ENCODE assay signal across 1 cellular context in the genomic region with DNA sequence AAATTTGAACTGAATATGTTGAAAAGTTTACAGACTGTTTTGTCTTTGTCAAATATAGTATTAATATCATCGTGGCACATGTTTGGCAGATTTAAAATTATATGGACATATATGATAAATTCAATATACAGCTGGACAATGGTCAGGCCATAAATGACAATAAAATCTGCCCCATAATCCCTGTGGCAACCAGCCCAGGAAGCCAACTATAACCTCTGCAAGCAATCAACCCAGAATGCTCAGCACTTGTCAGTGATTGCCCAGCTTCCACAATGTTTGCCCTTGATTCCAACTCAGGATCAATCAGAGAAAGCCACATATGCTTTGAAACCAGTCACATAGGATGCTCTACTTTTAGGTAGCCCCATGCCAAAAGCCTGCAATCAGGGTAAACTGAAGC.
TF ChIP-seq lines count a peak whose summit lies in the region.

No MANE protein-coding gene starts in this region.

TF ChIP-seq in K562, 482 proteins besides CTCF, POLR2A, EP300 and RAD21 (continued from another document):
- TF ChIP-seq, protein P1, sequence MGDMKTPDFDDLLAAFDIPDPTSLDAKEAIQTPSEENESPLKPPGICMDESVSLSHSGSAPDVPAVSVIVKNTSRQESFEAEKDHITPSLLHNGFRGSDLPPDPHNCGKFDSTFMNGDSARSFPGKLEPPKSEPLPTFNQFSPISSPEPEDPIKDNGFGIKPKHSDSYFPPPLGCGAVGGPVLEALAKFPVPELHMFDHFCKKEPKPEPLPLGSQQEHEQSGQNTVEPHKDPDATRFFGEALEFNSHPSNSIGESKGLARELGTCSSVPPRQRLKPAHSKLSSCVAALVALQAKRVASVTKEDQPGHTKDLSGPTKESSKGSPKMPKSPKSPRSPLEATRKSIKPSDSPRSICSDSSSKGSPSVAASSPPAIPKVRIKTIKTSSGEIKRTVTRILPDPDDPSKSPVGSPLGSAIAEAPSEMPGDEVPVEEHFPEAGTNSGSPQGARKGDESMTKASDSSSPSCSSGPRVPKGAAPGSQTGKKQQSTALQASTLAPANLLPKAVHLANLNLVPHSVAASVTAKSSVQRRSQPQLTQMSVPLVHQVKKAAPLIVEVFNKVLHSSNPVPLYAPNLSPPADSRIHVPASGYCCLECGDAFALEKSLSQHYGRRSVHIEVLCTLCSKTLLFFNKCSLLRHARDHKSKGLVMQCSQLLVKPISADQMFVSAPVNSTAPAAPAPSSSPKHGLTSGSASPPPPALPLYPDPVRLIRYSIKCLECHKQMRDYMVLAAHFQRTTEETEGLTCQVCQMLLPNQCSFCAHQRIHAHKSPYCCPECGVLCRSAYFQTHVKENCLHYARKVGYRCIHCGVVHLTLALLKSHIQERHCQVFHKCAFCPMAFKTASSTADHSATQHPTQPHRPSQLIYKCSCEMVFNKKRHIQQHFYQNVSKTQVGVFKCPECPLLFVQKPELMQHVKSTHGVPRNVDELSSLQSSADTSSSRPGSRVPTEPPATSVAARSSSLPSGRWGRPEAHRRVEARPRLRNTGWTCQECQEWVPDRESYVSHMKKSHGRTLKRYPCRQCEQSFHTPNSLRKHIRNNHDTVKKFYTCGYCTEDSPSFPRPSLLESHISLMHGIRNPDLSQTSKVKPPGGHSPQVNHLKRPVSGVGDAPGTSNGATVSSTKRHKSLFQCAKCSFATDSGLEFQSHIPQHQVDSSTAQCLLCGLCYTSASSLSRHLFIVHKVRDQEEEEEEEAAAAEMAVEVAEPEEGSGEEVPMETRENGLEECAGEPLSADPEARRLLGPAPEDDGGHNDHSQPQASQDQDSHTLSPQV (IDR thresholded peaks at IDR 0.05) = 0 out of 2 replicates have a peak, but pooled peaks have one; percentile 16
